Comparison of ENCODE assay signal across 14 cellular contexts in the genomic region with DNA sequence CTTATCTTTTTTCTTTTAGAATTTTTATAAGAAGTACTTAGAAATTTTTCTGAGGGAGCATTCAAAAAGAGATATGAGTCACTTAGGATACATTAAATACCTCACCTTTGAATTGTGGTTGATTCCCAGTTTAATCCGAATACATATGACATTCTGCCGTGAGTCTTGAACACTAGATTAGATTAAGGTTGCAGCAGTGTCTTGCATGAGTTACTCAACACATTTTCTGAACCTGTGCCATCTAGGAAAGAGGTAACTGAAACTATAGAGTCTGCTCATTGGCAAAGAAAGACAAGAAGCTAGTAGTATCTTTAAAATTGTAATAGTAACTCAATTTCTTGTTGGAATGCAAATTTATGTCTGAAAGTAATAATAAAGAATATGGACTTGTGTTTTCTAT. TPM values are rescaled to one million over a fixed set of nuclear protein-coding genes. Genes with fewer than 3 reads are reported as not detected.
A peak's percentile ranks its signal among the peaks of the same experiment; 100 is the strongest.
DNase-seq lines count a peak whose midpoint lies in the region; ATAC-seq and TF ChIP-seq lines count a peak whose summit lies in the region.
"Had no signal": no experiment of that assay in that cellular context is flagged by ENCODE, and none has a peak within 500 bp of the region (broad histone marks: within the 10 kb centered on the region; RNA-seq: fewer than 3 reads in every experiment).

No MANE protein-coding gene starts in this region.

- DNase-seq in AG10803 (ENCODE audit: low read depth) = peak; percentile 0
- DNase-seq in OCI-M1 (lab: John Stamatoyannopoulos, UW) = peak; percentile 30
- peak; percentile 3 for DNase-seq in epithelial cell of esophagus (ENCODE audit: low read depth)
- peak; percentile 29 for DNase-seq in fibroblast of the aortic adventitia (ENCODE audit: low read depth)
- no peak for DNase-seq in activated gamma-delta T cell treated with Interleukin-2 at 50 U/mL for 16 hours
- DNase-seq: BE2C; CD4-positive, alpha-beta memory T cell; DMS79; GOT3; H9 had no signal

- ATAC-seq in HG03097 (IDR thresholded peaks at IDR 0.05; ENCODE audit: low FRiP score, unreplicated experiment) (no peak), HG02840 (IDR thresholded peaks at IDR 0.05; ENCODE audit: low FRiP score, unreplicated experiment) (no peak)
- ATAC-seq: GM12878, HepG2 had no signal

- no peak for TF ChIP-seq CTCF in AG10803 (conservative IDR thresholded peaks at IDR 0.05; ENCODE audit: low read length)
- no peak for TF ChIP-seq CTCF in epithelial cell of esophagus (IDR thresholded peaks at IDR 0.05; ENCODE audit: insufficient read depth, low read depth, low read length, missing control alignments)
- TF ChIP-seq CTCF in fibroblast of the aortic adventitia (IDR thresholded peaks at IDR 0.05; ENCODE audit: insufficient read depth, low read length) = no peak

- H3K4me3 ChIP-seq in AG10803 (ENCODE audit: low read length) (no peak overlapping the region), epithelial cell of esophagus (ENCODE audit: low read length) (no peak overlapping the region), fibroblast of the aortic adventitia (ENCODE audit: low read depth, low read length) (no peak overlapping the region)
- H3K4me3 ChIP-seq: GM12878 had no signal

RNA-seq across cellular contexts. Expression of a gene that starts 14.9 kb away (rescaled TPM):
- 20.6 and 27.0 TPM in 2 replicates for total RNA-seq in fibroblast of the aortic adventitia (ENCODE audit: low replicate concordance)

RNA-seq across cellular contexts. Expression of a gene that starts 15.1 kb away (rescaled TPM):
- 6.4 and 7.1 TPM in 2 replicates for total RNA-seq in fibroblast of the aortic adventitia (ENCODE audit: low replicate concordance)

RNA-seq across cellular contexts. Expression of a gene that starts 46.0 kb away (rescaled TPM):
- 72.5 and 74.4 TPM in 2 replicates for total RNA-seq in fibroblast of the aortic adventitia (ENCODE audit: low replicate concordance)
